8 cellular contexts compared by ENCODE assay signal in the genomic region with DNA sequence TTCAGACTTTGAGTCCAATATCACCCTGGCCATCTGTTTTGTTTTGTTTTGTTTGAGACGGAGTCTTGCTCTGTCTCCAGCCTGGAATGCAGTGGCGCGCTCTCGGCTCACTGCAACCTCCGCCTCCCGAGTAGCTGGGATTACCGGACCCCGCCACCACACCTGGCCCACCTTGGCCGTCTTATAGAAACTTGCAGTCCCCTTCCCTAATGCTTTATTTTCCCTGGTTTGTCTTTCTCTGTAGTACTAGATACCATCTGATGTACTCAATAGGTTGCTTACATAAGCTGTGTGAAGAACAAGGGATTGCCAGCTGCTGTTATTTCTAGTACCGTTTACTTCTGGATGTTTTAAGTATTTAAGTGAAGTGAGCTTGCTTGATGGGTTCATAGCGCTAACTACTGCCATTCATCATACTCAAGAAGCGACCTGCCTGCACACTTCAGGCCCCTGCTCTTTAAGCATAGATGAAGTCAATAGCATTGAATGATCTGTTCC. TPM values are rescaled to one million over a fixed set of nuclear protein-coding genes. Genes with fewer than 3 reads are reported as not detected.
DNase-seq lines count a peak whose midpoint lies in the region; ATAC-seq and TF ChIP-seq lines count a peak whose summit lies in the region.

No MANE protein-coding gene starts in this region.

- H3K36me3 Mint-ChIP-seq in IgD-negative memory B cell = peaks cover 9% of the 10 kb centered on the region

- H3K27ac ChIP-seq in AG04450 (ENCODE audit: low read depth, low read length) = no peak overlapping the region

- H3K4me3 ChIP-seq in AG04450 (ENCODE audit: low read depth, low read length) (peak overlapping the region; percentile 96), cardiac fibroblast (replicated peaks in 1 of 2; ENCODE audit: low read depth in 2 of 2, low read length in 2 of 2) (peak overlapping the region; percentile 89 to 92), mononuclear cell (ENCODE audit: low read length) (peak overlapping the region; percentile 98)

- CTCF ChIA-PET in AG04450 (lab: Charles Lee) = interaction anchor here (0.5 to 3.9 kb wide), 6 partner anchors 9 to 1107 kb away, joined by 3 to 32 read pairs (median 7); no protein-coding TSS in a partner anchor

- H3K4me1 Mint-ChIP-seq in IgD-negative memory B cell = peaks cover 25 to 34% (median 31%) of the 10 kb centered on the region in 3 donors

- TF ChIP-seq CTCF in AG04450 (IDR thresholded peaks at IDR 0.05; ENCODE audit: low read depth, low read length) (no peak), cardiac fibroblast (IDR thresholded peaks at IDR 0.05; ENCODE audit: low read depth, low read length) (no peak)

- H3K9me3 Mint-ChIP-seq in IgD-negative memory B cell = no peaks in the 10 kb centered on the region

- DNase-seq in AG04450 (ENCODE audit: low read depth, low spot score) = no peak
- DNase-seq in cardiac fibroblast (ENCODE audit: low read depth in 2 of 2) = peak; percentile 9 to 31

- H3K4me3 Mint-ChIP-seq in IgD-negative memory B cell = peak overlapping the region; percentile 91 to 99 (median 97)

- H3K27me3 Mint-ChIP-seq in IgD-negative memory B cell = no peaks in the 10 kb centered on the region

- POLR2A ChIA-PET in AG04450 (lab: Yijun Ruan, JAX) = interaction anchor here (0.7 to 2.0 kb wide), 4 partner anchors 67 to 270 kb away, joined by 3 to 8 read pairs (median 6); partner anchors contain the start of gene CNOT11

- no peak for ATAC-seq in GM18870 (IDR thresholded peaks at IDR 0.05; ENCODE audit: unreplicated experiment)
- ATAC-seq in GM18868 (IDR thresholded peaks at IDR 0.05; ENCODE audit: unreplicated experiment) = no peak
- ATAC-seq in GM21529 (IDR thresholded peaks at IDR 0.05; ENCODE audit: unreplicated experiment) = no peak
- no peak for ATAC-seq in GM18498 (IDR thresholded peaks at IDR 0.05; ENCODE audit: unreplicated experiment)

- H3K27ac Mint-ChIP-seq in IgD-negative memory B cell = peak overlapping the region; percentile 86 to 99 (median 97)

- H3K9me3 ChIP-seq in AG04450 (ENCODE audit: control insufficient read depth, insufficient read depth, low read length) (peaks cover 4% of the 10 kb centered on the region; the same call in 1 of the 2 replicates), mononuclear cell (ENCODE audit: low read depth, low read length) (no peaks in the 10 kb centered on the region)

- peaks cover 24% of the 10 kb centered on the region for H3K4me1 ChIP-seq in mononuclear cell (ENCODE audit: insufficient read depth, low read length)

- H3K27me3 ChIP-seq in AG04450 (ENCODE audit: control insufficient read depth, insufficient read depth, low read length) = no peaks in the 10 kb centered on the region
- no peaks in the 10 kb centered on the region for H3K27me3 ChIP-seq in mononuclear cell (ENCODE audit: insufficient read depth, low read length)

RNA-seq across cellular contexts. Expression of gene RPL31, which starts 1.2 kb away (rescaled TPM):
- polyA plus RNA-seq in AG04450 (2011; rRNA removed) = 2,534 and 2,992 TPM in 2 replicates
- polyA minus RNA-seq in AG04450 (2011; rRNA and poly(A)+ RNA removed) = 242 and 285 TPM in 2 replicates
- 4,953 TPM for polyA plus RNA-seq in IgD-negative memory B cell
- total RNA-seq in mononuclear cell = 2,030 TPM
